Comparison of ENCODE assay signal across 8 cellular contexts in genomic region chr6:28400122-28400451, GRCh38. TPM values are rescaled to one million over a fixed set of nuclear protein-coding genes. Genes with fewer than 3 reads are reported as not detected.
DNase-seq lines count a peak whose midpoint lies in the region; ATAC-seq and TF ChIP-seq lines count a peak whose summit lies in the region.

No MANE protein-coding gene starts in this region.

- peaks cover 8% of the 10 kb centered on the region for H3K9me3 Mint-ChIP-seq in activated naive CD4-positive, alpha-beta T cell treated with anti-CD3 and anti-CD28 coated beads, Interleukin-2, amount 50 U/mL, for 24 hours
- no peaks in the 10 kb centered on the region for H3K9me3 Mint-ChIP-seq in type B pancreatic cell

- H3K27me3 ChIP-seq in mammary epithelial cell (ENCODE audit: insufficient read depth, low read length) (no peaks in the 10 kb centered on the region), mesendoderm (ENCODE audit: insufficient read depth, low read length, poor library complexity) (peaks cover 2% of the 10 kb centered on the region), body of pancreas (no peaks in the 10 kb centered on the region)

- peak overlapping the region; percentile 91 for H3K18ac ChIP-seq in mesendoderm (ENCODE audit: low read length)

- H3K79me2 ChIP-seq in mammary epithelial cell (ENCODE audit: insufficient read depth, low read length) = peaks cover 42% of the 10 kb centered on the region
- H3K79me2 ChIP-seq in mesendoderm (ENCODE audit: control insufficient read depth, insufficient read depth, low read length) = peaks cover 24% of the 10 kb centered on the region

- H3K56ac ChIP-seq in mesendoderm (ENCODE audit: low read length) = peak overlapping the region; percentile 81

- H2AFZ ChIP-seq in mammary epithelial cell (ENCODE audit: low read depth, low read length) = peak overlapping the region; percentile 100

- H3K9ac ChIP-seq in mammary epithelial cell (ENCODE audit: insufficient read depth, low read length) (peak overlapping the region; percentile 88), mesendoderm (ENCODE audit: low read length) (peak overlapping the region; percentile 57)

- no peaks in the 10 kb centered on the region for H4K20me1 ChIP-seq in mammary epithelial cell (ENCODE audit: insufficient read depth, low read length)

- peak overlapping the region; percentile 100 for H4K8ac ChIP-seq in mesendoderm (ENCODE audit: low read depth, low read length)

- dilution Hi-C loops in mammary epithelial cell (cut with HindIII; ENCODE audit: low sequenced_read_pairs) = no loop called here

- no peak overlapping the region for H4K5ac ChIP-seq in mesendoderm (ENCODE audit: low read length)

- H3K4me3 Mint-ChIP-seq in activated naive CD4-positive, alpha-beta T cell treated with anti-CD3 and anti-CD28 coated beads, Interleukin-2, amount 50 U/mL, for 24 hours = peak overlapping the region; percentile 92
- peak overlapping the region; percentile 95 for H3K4me3 Mint-ChIP-seq in type B pancreatic cell

- peaks cover 11% of the 10 kb centered on the region for H3K27me3 Mint-ChIP-seq in activated naive CD4-positive, alpha-beta T cell treated with anti-CD3 and anti-CD28 coated beads, Interleukin-2, amount 50 U/mL, for 24 hours
- H3K27me3 Mint-ChIP-seq in type B pancreatic cell = peaks cover 20% of the 10 kb centered on the region

- no peak overlapping the region for H3K23ac ChIP-seq in mesendoderm (ENCODE audit: low read length)

- H3K4ac ChIP-seq in mesendoderm (ENCODE audit: low read depth, low read length) = no peak overlapping the region

- H3K9me3 ChIP-seq in mammary epithelial cell (replicated peaks; ENCODE audit: insufficient read depth, low read length) = no peaks in the 10 kb centered on the region
- no peaks in the 10 kb centered on the region for H3K9me3 ChIP-seq in body of pancreas

- no peak overlapping the region for H2AK5ac ChIP-seq in mesendoderm (ENCODE audit: low read length)

- no peak overlapping the region for H2BK15ac ChIP-seq in mesendoderm (replicated peaks; ENCODE audit: low read depth)

- ATAC-seq in body of pancreas = no peak

- TF ChIP-seq POLR2A in body of pancreas (IDR thresholded peaks at IDR 0.05) = no peak

- TF ChIP-seq CTCF in mammary epithelial cell (conservative IDR thresholded peaks at IDR 0.05 in 1 of 2, IDR thresholded peaks at IDR 0.05 in 1 of 2; ENCODE audit: extremely low read depth in 1 of 2, insufficient read depth in 1 of 2, low read depth in 1 of 2, low read length in 2 of 2) (no peak), type B pancreatic cell (conservative IDR thresholded peaks at IDR 0.05) (no peak), body of pancreas (IDR thresholded peaks at IDR 0.05) (no peak)

- H3K4me3 ChIP-seq in mammary epithelial cell (replicated peaks in 1 of 3; ENCODE audit: insufficient read depth in 1 of 3, low read depth in 2 of 3, low read length in 3 of 3) = peak overlapping the region; percentile 76 to 91 (median 78)
- H3K4me3 ChIP-seq in mesendoderm (ENCODE audit: low read length) = peak overlapping the region; percentile 16
- H3K4me3 ChIP-seq in body of pancreas = peak overlapping the region in 1 of 2 donors; percentile 69

- H3K36me3 ChIP-seq in mammary epithelial cell (ENCODE audit: insufficient read depth, low read length) = peaks cover 4% of the 10 kb centered on the region
- no peaks in the 10 kb centered on the region for H3K36me3 ChIP-seq in mesendoderm (ENCODE audit: control insufficient read depth, insufficient read depth, low read length)
- no peaks in the 10 kb centered on the region for H3K36me3 ChIP-seq in body of pancreas (replicated peaks in 1 of 2; ENCODE audit: insufficient read depth in 1 of 2, low read depth in 2 of 2)

- H3K4me1 Mint-ChIP-seq in activated naive CD4-positive, alpha-beta T cell treated with anti-CD3 and anti-CD28 coated beads, Interleukin-2, amount 50 U/mL, for 24 hours = peaks cover 43% of the 10 kb centered on the region
- H3K4me1 Mint-ChIP-seq in type B pancreatic cell (ENCODE audit: unreplicated experiment) = peaks cover 27% of the 10 kb centered on the region

- H3K27ac Mint-ChIP-seq in activated naive CD4-positive, alpha-beta T cell treated with anti-CD3 and anti-CD28 coated beads, Interleukin-2, amount 50 U/mL, for 24 hours = peak overlapping the region; percentile 88
- H3K27ac Mint-ChIP-seq in type B pancreatic cell = peak overlapping the region; percentile 90

- intact Hi-C loops in mammary epithelial cell (cut with micrococcal nuclease) = no loop called here
- intact Hi-C loops in head of caudate nucleus (cut with DNase I) = no loop called here
- intact Hi-C loops in body of pancreas (cut with DNase I) = no loop called here

- H3K79me1 ChIP-seq in mesendoderm (ENCODE audit: low read length) = peaks cover 9% of the 10 kb centered on the region

- WGBS in mammary epithelial cell (ENCODE audit: low coverage, missing lambda C conversion rate) = 26% methylated on average over 8 of the region's 8 CpGs
- no CpG with 5 or more reads among the region's 8 CpGs for WGBS in mesendoderm (ENCODE audit: extremely low coverage, insufficient coverage, low lambda C conversion rate)
- WGBS in body of pancreas, 2 donors = 13 to 25% methylated on average over 8 of the region's 8 CpGs

- H3K4me2 ChIP-seq in mammary epithelial cell (ENCODE audit: insufficient read depth, low read depth, low read length) (peak overlapping the region; percentile 90), mesendoderm (ENCODE audit: low read length) (peak overlapping the region; percentile 14)

- H3K27ac ChIP-seq in mammary epithelial cell (ENCODE audit: insufficient read depth, low read depth, low read length) (peak overlapping the region; percentile 84), mesendoderm (ENCODE audit: low read depth, low read length) (no peak overlapping the region), body of pancreas (peak overlapping the region in 2 of 4 donors; percentile 22 to 54)

- TSS peak; percentile 82 for BruUV-seq in mammary epithelial cell (replicated peaks; lab: Mats Ljungman, UMichigan)

- no peak for DNase-seq in activated naive CD4-positive, alpha-beta T cell treated with anti-CD3 and anti-CD28 coated beads, Interleukin-2, amount 50 U/mL, for 16 hours
- DNase-seq in mammary epithelial cell (no peak), mesendoderm (no peak), type B pancreatic cell (ENCODE audit: extremely low spot score, unreplicated experiment) (no peak), head of caudate nucleus (no peak), body of pancreas (no peak)
- no peak for DNase-seq in stimulated activated CD4-positive, alpha-beta T cell treated with anti-CD3 and anti-CD28 coated beads, Interleukin-12 subunit alpha, Interleukin-12 subunit beta, amount 100 ng/mL, for 4 hours

- H2BK5ac ChIP-seq in mesendoderm (ENCODE audit: low read length) = no peak overlapping the region

- CTCF ChIA-PET in mammary epithelial cell (lab: Charles Lee; ENCODE audit: low non-redundant PET) = no interaction called here

- in situ Hi-C loops in mammary epithelial cell (cut with MboI; ENCODE audit: low sequenced_read_pairs in 2 of 2) = no loop called here

- peaks cover 23% of the 10 kb centered on the region for H3K36me3 Mint-ChIP-seq in activated naive CD4-positive, alpha-beta T cell treated with anti-CD3 and anti-CD28 coated beads, Interleukin-2, amount 50 U/mL, for 24 hours
- peaks cover 26% of the 10 kb centered on the region for H3K36me3 Mint-ChIP-seq in type B pancreatic cell

- H3K4me1 ChIP-seq in mammary epithelial cell (ENCODE audit: insufficient read depth, low read length) (peaks cover 27% of the 10 kb centered on the region), mesendoderm (ENCODE audit: control insufficient read depth, low read depth, low read length) (peaks cover 5% of the 10 kb centered on the region), body of pancreas (peaks cover 24% of the 10 kb centered on the region)

- no peak overlapping the region for H2BK120ac ChIP-seq in mesendoderm (ENCODE audit: low read depth, low read length)

RNA-seq across cellular contexts. Expression of gene ZSCAN12, which starts 0.5 kb away (rescaled TPM):
- total RNA-seq in mammary epithelial cell = 1 to 10 TPM; 5.3 to 8.5 TPM
- 1.9 TPM for polyA plus RNA-seq in mammary epithelial cell
- polyA minus RNA-seq in mammary epithelial cell = 2.0 TPM
- polyA plus RNA-seq in mesendoderm (2013, experiment 1 of 2) = 3.7 TPM
- 3.7 TPM for polyA plus RNA-seq in mesendoderm (2013, experiment 2 of 2)
- total RNA-seq in type B pancreatic cell (ENCODE audit: low replicate concordance) = 9.6 and 12.4 TPM in 2 replicates
- total RNA-seq in body of pancreas = 1 to 10 TPM; 3.0 to 4.9 TPM

RNA-seq across cellular contexts. Expression of gene ZSCAN23, which starts 43.2 kb away (rescaled TPM):
- total RNA-seq in mammary epithelial cell (1 to 10 TPM; 4.2 to 7.2 TPM), type B pancreatic cell (ENCODE audit: low replicate concordance) (10.3 and 11.2 TPM in 2 replicates), body of pancreas (1 to 10 TPM; 2.3 to 8.3 TPM)
- polyA plus RNA-seq in mammary epithelial cell = 0.91 TPM
- 1.2 TPM for polyA minus RNA-seq in mammary epithelial cell
- polyA plus RNA-seq in mesendoderm (2013, experiment 1 of 2) = 0.65 TPM
- 0.76 TPM for polyA plus RNA-seq in mesendoderm (2013, experiment 2 of 2)

RNA-seq across cellular contexts. Expression of gene ZKSCAN3, which starts 50.3 kb away (rescaled TPM):
- 1 to 10 TPM; 4.0 to 4.1 TPM for total RNA-seq in mammary epithelial cell
- 2.4 TPM for polyA plus RNA-seq in mammary epithelial cell
- 7.1 TPM for polyA minus RNA-seq in mammary epithelial cell
- polyA plus RNA-seq in mesendoderm (2013, experiment 1 of 2) = 2.9 TPM
- 2.8 TPM for polyA plus RNA-seq in mesendoderm (2013, experiment 2 of 2)
- 9.3 and 12.6 TPM in 2 replicates for total RNA-seq in type B pancreatic cell (ENCODE audit: low replicate concordance)
- 1 to 10 TPM; 1.3 to 1.6 TPM for total RNA-seq in body of pancreas
